In genomic region chr5:170638454-170639220, GRCh38 we compare ENCODE assay signal across 1 cellular context.
TF ChIP-seq lines count a peak whose summit lies in the region.

No MANE protein-coding gene starts in this region.

TF ChIP-seq in H1, 55 proteins besides CTCF, POLR2A, EP300 and RAD21 (continued from another document):
- TF ChIP-seq E2F6 (IDR thresholded peaks at IDR 0.05) (no peak), SIRT6 (IDR thresholded peaks at IDR 0.05; ENCODE audit: low read length) (no peak)
